In the genomic region with DNA sequence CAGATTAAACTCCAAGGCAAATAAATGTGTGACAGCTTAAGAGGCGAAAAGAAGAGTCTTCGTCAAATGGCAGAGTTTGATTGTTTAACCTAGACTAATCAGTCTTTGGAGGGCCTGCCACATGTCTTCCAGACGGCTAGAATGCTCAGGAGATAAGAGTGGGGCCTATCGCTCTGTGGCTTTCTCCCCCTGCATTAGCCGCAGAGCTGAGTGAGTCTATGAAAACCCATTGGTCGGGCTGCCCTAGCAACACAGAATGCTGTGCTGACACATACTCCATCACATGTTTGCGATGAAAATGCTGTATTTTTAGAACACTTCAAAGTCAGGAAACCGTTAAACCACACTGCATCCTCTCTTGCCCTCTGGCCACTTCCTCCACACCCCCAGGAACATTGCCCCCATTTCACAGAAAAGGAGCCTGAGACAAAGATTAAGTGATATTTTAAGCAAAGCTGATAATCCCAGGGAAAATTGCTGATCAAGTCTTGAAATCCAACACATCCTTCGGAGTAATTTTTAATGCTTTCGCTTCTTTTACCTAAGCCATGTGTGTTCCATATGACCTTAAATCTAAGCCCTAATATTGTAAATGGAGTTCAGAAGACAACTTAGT, we compare ENCODE assay signal across 8 cellular contexts.
A peak's percentile ranks its signal among the peaks of the same experiment; 100 is the strongest.
DNase-seq lines count a peak whose midpoint lies in the region; ATAC-seq and TF ChIP-seq lines count a peak whose summit lies in the region.

No MANE protein-coding gene starts in this region.

- 23% methylated on average over 7 of the region's 10 CpGs for WGBS in right lobe of liver (ENCODE audit: insufficient coverage, low coverage, low lambda C conversion rate, missing lambda C conversion rate)

- H3K4me1 ChIP-seq in right lobe of liver: no peaks in the 10 kb centered on the region

- H3K36me3 ChIP-seq in right lobe of liver: no peaks in the 10 kb centered on the region

- DNase-seq in SKM-1 (lab: John Stamatoyannopoulos, UW; ENCODE audit: unreplicated experiment) (peak; percentile 60), right lobe of liver (no peak), cerebellar cortex (ENCODE audit: low spot score) (no peak), NCI-H774 (lab: John Stamatoyannopoulos, UW) (no peak)

- H3K4me1 Mint-ChIP-seq in activated naive CD8-positive, alpha-beta T cell (ENCODE audit: low read depth): peaks cover 28% of the 10 kb centered on the region
- peaks cover 98% of the 10 kb centered on the region for H3K4me1 Mint-ChIP-seq in stimulated activated memory B cell treated with anti-CD40 and anti-IgM and Interleukin-4, amounts not matched to agents 10 μg/mL and 1 μg/mL and 100 μg/mL, for 72 hours

- peak overlapping the region; percentile 84 for H3K4me3 Mint-ChIP-seq in activated naive CD8-positive, alpha-beta T cell
- H3K4me3 Mint-ChIP-seq in stimulated activated memory B cell treated with anti-CD40 and anti-IgM and Interleukin-4, amounts not matched to agents 10 μg/mL and 1 μg/mL and 100 μg/mL, for 72 hours: peak overlapping the region; percentile 79

- no peak for TF ChIP-seq POLR2A in right lobe of liver (IDR thresholded peaks at IDR 0.05)

- peaks cover 44% of the 10 kb centered on the region for H3K36me3 Mint-ChIP-seq in activated naive CD8-positive, alpha-beta T cell
- peaks cover 88% of the 10 kb centered on the region for H3K36me3 Mint-ChIP-seq in stimulated activated memory B cell treated with anti-CD40 and anti-IgM and Interleukin-4, amounts not matched to agents 10 μg/mL and 1 μg/mL and 100 μg/mL, for 72 hours

- peaks cover 2% of the 10 kb centered on the region for H3K9me3 Mint-ChIP-seq in activated naive CD8-positive, alpha-beta T cell (ENCODE audit: low read depth)
- peaks cover 2% of the 10 kb centered on the region for H3K9me3 Mint-ChIP-seq in stimulated activated memory B cell treated with anti-CD40 and anti-IgM and Interleukin-4, amounts not matched to agents 10 μg/mL and 1 μg/mL and 100 μg/mL, for 72 hours

- H3K27ac ChIP-seq in right lobe of liver: no peak overlapping the region

- no peaks in the 10 kb centered on the region for H3K9me3 ChIP-seq in right lobe of liver

- TF ChIP-seq CTCF in right lobe of liver (IDR thresholded peaks at IDR 0.05): no peak

- H3K4me3 ChIP-seq in right lobe of liver: no peak overlapping the region

- peak; percentile 87 for ATAC-seq in GM18907 (IDR thresholded peaks at IDR 0.05; ENCODE audit: unreplicated experiment)
- ATAC-seq in HG03060 (IDR thresholded peaks at IDR 0.05; ENCODE audit: low read depth, unreplicated experiment): peak; percentile 83
- peak; percentile 57 to 66 (median 59) for ATAC-seq in right lobe of liver
- peak; percentile 91 for ATAC-seq in stimulated activated memory B cell treated with anti-CD40 and anti-IgM and Interleukin-4, amounts not matched to agents 10 μg/mL and 1 μg/mL and 100 μg/mL, for 72 hours

- intact Hi-C loops in right lobe of liver (cut with DNase I): no loop called here

- H3K27me3 ChIP-seq in right lobe of liver: no peaks in the 10 kb centered on the region

- H3K27ac Mint-ChIP-seq in activated naive CD8-positive, alpha-beta T cell: no peak overlapping the region
- H3K27ac Mint-ChIP-seq in stimulated activated memory B cell treated with anti-CD40 and anti-IgM and Interleukin-4, amounts not matched to agents 10 μg/mL and 1 μg/mL and 100 μg/mL, for 72 hours: no peak overlapping the region

- H3K27me3 Mint-ChIP-seq in activated naive CD8-positive, alpha-beta T cell: no peaks in the 10 kb centered on the region
- H3K27me3 Mint-ChIP-seq in stimulated activated memory B cell treated with anti-CD40 and anti-IgM and Interleukin-4, amounts not matched to agents 10 μg/mL and 1 μg/mL and 100 μg/mL, for 72 hours: no peaks in the 10 kb centered on the region
